In genomic region chr16:67185003-67185865, GRCh38 we compare ENCODE assay signal across 8 cellular contexts. TPM values are rescaled to one million over a fixed set of nuclear protein-coding genes. Genes with fewer than 3 reads are reported as not detected.
DNase-seq lines count a peak whose midpoint lies in the region; ATAC-seq and TF ChIP-seq lines count a peak whose summit lies in the region.

No MANE protein-coding gene starts in this region.

- H3K4me2 ChIP-seq in mammary epithelial cell (ENCODE audit: insufficient read depth, low read depth, low read length), result peak overlapping the region; percentile 100

- BruUV-seq in mammary epithelial cell (replicated peaks; lab: Mats Ljungman, UMichigan), result no TSS peak

- H3K36me3 ChIP-seq in WERI-Rb-1 (peaks cover 10% of the 10 kb centered on the region), mammary epithelial cell (ENCODE audit: insufficient read depth, low read length) (no peaks in the 10 kb centered on the region), spleen (peaks cover 0 to 12% (median 0%) of the 10 kb centered on the region in 6 donors)

- H3K9ac ChIP-seq in mammary epithelial cell (ENCODE audit: insufficient read depth, low read length), result no peak overlapping the region

- peak; percentile 83 for TF ChIP-seq CTCF in WERI-Rb-1 (IDR thresholded peaks at IDR 0.05; ENCODE audit: low read depth, low read length)
- TF ChIP-seq CTCF in mammary epithelial cell (conservative IDR thresholded peaks at IDR 0.05 in 1 of 2, IDR thresholded peaks at IDR 0.05 in 1 of 2; ENCODE audit: extremely low read depth in 1 of 2, insufficient read depth in 1 of 2, low read depth in 1 of 2, low read length in 2 of 2), result peak; percentile 73 to 82
- TF ChIP-seq CTCF in spleen (IDR thresholded peaks at IDR 0.05 in 8 of 11, conservative IDR thresholded peaks at IDR 0.05 in 3 of 11), result peak; percentile 66 to 87 (median 78)

- 14% methylated on average over 33 of the region's 52 CpGs for WGBS in mammary epithelial cell (ENCODE audit: low coverage, missing lambda C conversion rate)
- 11 to 22% (median 14%) methylated on average over 48 to 52 of the region's 52 CpGs for WGBS in spleen, 5 donors

- DNase-seq in SIG-M5 treated with dmso at 0.1 percent for 504 hours (lab: John Stamatoyannopoulos, UW; ENCODE audit: unreplicated experiment), result peak; percentile 71
- DNase-seq in SIG-M5 (lab: John Stamatoyannopoulos, UW), result no peak
- peak; percentile 6 for DNase-seq in NCI-H1694 treated with DMSO at 0.1 percent for 48 hours (lab: John Stamatoyannopoulos, UW)
- DNase-seq in WERI-Rb-1, result peak; percentile 87
- peak; percentile 81 for DNase-seq in mammary epithelial cell
- peak; percentile 80 for DNase-seq in inferior parietal cortex (ENCODE audit: extremely low spot score)
- DNase-seq in spleen, result peak; percentile 96

- H3K27ac ChIP-seq in WERI-Rb-1 (peak overlapping the region; percentile 98), mammary epithelial cell (ENCODE audit: insufficient read depth, low read depth, low read length) (no peak overlapping the region), spleen (peak overlapping the region in 5 of 8 donors; percentile 95 to 99 (median 95))

- peak overlapping the region; percentile 85 for H2AFZ ChIP-seq in mammary epithelial cell (ENCODE audit: low read depth, low read length)

- in situ Hi-C loops in mammary epithelial cell (cut with MboI; ENCODE audit: low sequenced_read_pairs in 2 of 2), result no loop called here

- TF ChIP-seq POLR2A in spleen (IDR thresholded peaks at IDR 0.05), result no peak

- intact Hi-C loops in mammary epithelial cell (cut with micrococcal nuclease) (loop anchor here (1.0 to 2.0 kb wide), 4 partner anchors 25 to 230 kb away; no protein-coding TSS in a partner anchor), spleen (cut with DNase I; ENCODE audit: low total_unique reads) (no loop called here)

- H3K27me3 ChIP-seq in WERI-Rb-1 (ENCODE audit: insufficient read depth, low read depth, severe bottlenecking) (no peaks in the 10 kb centered on the region), mammary epithelial cell (ENCODE audit: insufficient read depth, low read length) (no peaks in the 10 kb centered on the region), spleen (replicated peaks in 1 of 7) (peaks cover 0 to 32% (median 0%) of the 10 kb centered on the region in 7 donors)

- peaks cover 40% of the 10 kb centered on the region for H3K4me1 ChIP-seq in mammary epithelial cell (ENCODE audit: insufficient read depth, low read length)
- H3K4me1 ChIP-seq in spleen, result peaks cover 11 to 65% (median 44%) of the 10 kb centered on the region in 6 donors

- no peak for ATAC-seq in HG02970 (IDR thresholded peaks at IDR 0.05; ENCODE audit: low FRiP score, unreplicated experiment)

- H3K79me2 ChIP-seq in mammary epithelial cell (ENCODE audit: insufficient read depth, low read length), result peaks cover 20% of the 10 kb centered on the region

- H4K20me1 ChIP-seq in mammary epithelial cell (ENCODE audit: insufficient read depth, low read length), result no peaks in the 10 kb centered on the region

- dilution Hi-C loops in mammary epithelial cell (cut with HindIII; ENCODE audit: low sequenced_read_pairs), result no loop called here

- H3K9me3 ChIP-seq in WERI-Rb-1 (ENCODE audit: severe bottlenecking) (no peaks in the 10 kb centered on the region), mammary epithelial cell (replicated peaks; ENCODE audit: insufficient read depth, low read length) (no peaks in the 10 kb centered on the region), spleen (no peaks in the 10 kb centered on the region)

- CTCF ChIA-PET in mammary epithelial cell (lab: Charles Lee; ENCODE audit: low non-redundant PET), result interaction anchor here (1.2 kb wide), 1 partner anchor 167 kb away, joined by 9 read pairs; no protein-coding TSS in a partner anchor

- H3K4me3 ChIP-seq in WERI-Rb-1 (ENCODE audit: low read depth, low read length) (peak overlapping the region; percentile 54; the same call in 1 of the 2 replicates), mammary epithelial cell (replicated peaks in 1 of 3; ENCODE audit: insufficient read depth in 1 of 3, low read depth in 2 of 3, low read length in 3 of 3) (peak overlapping the region in 2 of 3 experiments; percentile 15 to 69), spleen (peak overlapping the region in 7 of 8 donors; percentile 66 to 86 (median 70))

RNA-seq across cellular contexts. Expression of gene MATCAP1, which starts 1.5 kb away (rescaled TPM):
- total RNA-seq in mammary epithelial cell (10 to 100 TPM in 1 of 2 donors, 1 to 10 TPM in 1; 8.0 to 24.9 TPM), spleen (10 to 100 TPM; 11.9 to 59.4 (median 21.0) TPM)
- polyA plus RNA-seq in mammary epithelial cell (12.1 TPM), spleen (10 to 100 TPM in 2 of 3 donors, 1 to 10 TPM in 1; 8.9 to 37.1 (median 16.3) TPM)
- polyA minus RNA-seq in mammary epithelial cell, result 3.9 TPM

RNA-seq across cellular contexts. Expression of gene EXOC3L1, which starts 4.7 kb away (rescaled TPM):
- total RNA-seq in mammary epithelial cell, result not detected
- polyA plus RNA-seq in mammary epithelial cell, result 0.03 TPM
- polyA minus RNA-seq in mammary epithelial cell, result not detected
- total RNA-seq in spleen, result 10 to 100 TPM; 29.2 to 81.7 (median 48.3) TPM
- 100 to 1,000 TPM in 1 of 3 donors, 10 to 100 TPM in 2; 28.5 to 113 (median 54.2) TPM for polyA plus RNA-seq in spleen

RNA-seq across cellular contexts. Expression of gene E2F4, which starts 6.7 kb away (rescaled TPM):
- total RNA-seq in mammary epithelial cell (10 to 100 TPM; 48.8 to 64.4 TPM), spleen (100 to 1,000 TPM in 3 of 7 donors, 10 to 100 TPM in 4; 68.0 to 134 (median 80.1) TPM)
- polyA plus RNA-seq in mammary epithelial cell (88.7 TPM), spleen (10 to 100 TPM; 40.8 to 68.3 (median 47.8) TPM)
- polyA minus RNA-seq in mammary epithelial cell, result 115 TPM

RNA-seq across cellular contexts. Expression of gene ELMO3, which starts 13.7 kb away (rescaled TPM):
- total RNA-seq in mammary epithelial cell, result 10 to 100 TPM; 25.8 to 29.0 TPM
- 37.4 TPM for polyA plus RNA-seq in mammary epithelial cell
- 21.3 TPM for polyA minus RNA-seq in mammary epithelial cell
- total RNA-seq in spleen, result 1 to 10 TPM; 2.8 to 4.7 (median 4.0) TPM
- 1 to 10 TPM; 4.2 to 8.7 (median 7.0) TPM for polyA plus RNA-seq in spleen

RNA-seq across cellular contexts. Expression of gene NOL3, which starts 14.9 kb away (rescaled TPM):
- total RNA-seq in mammary epithelial cell, result 10 to 100 TPM; 30.0 to 41.9 TPM
- 22.1 TPM for polyA plus RNA-seq in mammary epithelial cell
- 5.8 TPM for polyA minus RNA-seq in mammary epithelial cell
- total RNA-seq in spleen, result 10 to 100 TPM in 6 of 7 donors, 1 to 10 TPM in 1; 8.2 to 14.2 (median 13.6) TPM
- 10 to 100 TPM in 2 of 3 donors, 1 to 10 TPM in 1; 8.7 to 12.0 (median 10.8) TPM for polyA plus RNA-seq in spleen

Comparison
In these comparisons a context has a peak if more than half of its experiments do, and no peak if none do; other contexts are left out.
1. RNA of gene EXOC3L1, which starts 4.7 kb away (total RNA-seq): 29.2 to 81.7 TPM in spleen; not detected in mammary epithelial cell; every median in the first group is over 10 times any median in the second.
2. Peak in every context shown above with its lines, with median percentiles within 50 percentile points of each other: H3K4me3 ChIP-seq and CTCF ChIP-seq.